In the genomic region with DNA sequence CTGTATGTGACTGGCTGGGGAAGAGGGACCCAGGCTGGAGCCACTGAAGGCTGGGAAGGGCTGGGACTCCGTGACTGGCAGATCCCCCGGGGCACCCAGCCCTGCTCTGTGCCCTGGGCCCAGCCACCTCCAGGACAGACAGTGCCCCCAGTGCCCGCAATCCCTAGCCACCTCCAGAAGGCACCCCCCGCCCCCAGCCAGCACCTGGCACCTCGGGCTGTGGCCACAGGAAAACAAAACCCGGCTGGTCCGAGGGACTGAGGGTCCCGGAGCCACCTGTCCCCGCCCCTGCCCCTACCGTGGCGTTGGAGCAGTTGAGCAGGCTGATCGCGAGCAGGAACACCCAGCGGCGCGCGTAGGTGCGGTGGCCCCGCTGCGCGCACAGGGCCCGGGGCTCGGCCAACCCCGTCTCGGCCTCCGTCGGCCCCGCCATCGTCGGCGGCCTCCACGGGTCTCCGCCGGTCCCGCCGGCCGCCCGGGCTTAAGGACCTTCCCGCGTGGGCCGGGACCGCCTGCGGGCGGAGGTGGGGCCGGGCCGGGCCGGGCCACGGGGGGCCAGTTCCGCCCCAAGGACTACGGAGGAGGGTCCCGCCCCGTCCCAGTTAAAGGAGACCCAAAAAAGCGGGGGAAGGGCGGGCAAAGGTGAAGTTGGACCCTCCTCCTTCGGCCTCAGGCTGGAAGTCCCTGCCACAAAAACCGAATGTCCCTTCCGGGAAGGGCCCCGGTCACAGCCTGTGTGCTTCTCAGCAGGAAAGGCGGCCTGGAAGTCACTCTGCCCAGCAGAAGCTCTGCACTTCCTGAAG, we compare ENCODE assay signal across 10 cellular contexts. TPM values are rescaled to one million over a fixed set of nuclear protein-coding genes. Genes with fewer than 3 reads are reported as not detected.
DNase-seq lines count a peak whose midpoint lies in the region; ATAC-seq, FAIRE-seq and TF ChIP-seq lines count a peak whose summit lies in the region.
"Had no signal": no experiment of that assay in that cellular context is flagged by ENCODE, and none has a peak within 500 bp of the region (broad histone marks: within the 10 kb centered on the region; RNA-seq: fewer than 3 reads in every experiment).

A gene (minus strand): TSS at position 457 of the 803 bp plus-strand sequence. CDS start 24 bp downstream, at position 433.

- no TSS peak for BruUV-seq in GM12878 (replicated peaks; lab: Mats Ljungman, UMichigan)
- no TSS peak for BruUV-seq in OCI-LY7 (replicated peaks; lab: Mats Ljungman, UMichigan)

- H3K27me3 ChIP-seq in GM12878 (replicated peaks in 1 of 2; ENCODE audit: control insufficient read depth in 2 of 2, insufficient read depth in 2 of 2, low read length in 1 of 2): no peaks in the 10 kb centered on the region
- no peaks in the 10 kb centered on the region for H3K27me3 ChIP-seq in MG63

- in situ Hi-C loops in GM12878 (cut with MboI): no loop called here

- H3K4me3 ChIP-seq in GM12878 (no peak within 1 kb of the TSS), skin epidermis (peak within 1 kb of the TSS; percentile 28 to 49 (median 39)), OCI-LY7 (ENCODE audit: low read depth, low read length, poor library complexity, severe bottlenecking) (no peak within 1 kb of the TSS), MG63 (no peak within 1 kb of the TSS)

- H3K27ac ChIP-seq in GM12878 (ENCODE audit: control insufficient read depth, insufficient read depth) (no peak within 1 kb of the TSS), skin epidermis (peak within 1 kb of the TSS in 20 of 21 experiments; percentile 41 to 90 (median 83)), OCI-LY7 (ENCODE audit: low read depth, low read length, poor library complexity, severe bottlenecking) (no peak within 1 kb of the TSS)

- no peaks in the 10 kb centered on the region for H3K9me2 ChIP-seq in OCI-LY7 (ENCODE audit: insufficient read depth, low read length)

- ATAC-seq in GM12878: no peak
- ATAC-seq in GM18858 (IDR thresholded peaks at IDR 0.05; ENCODE audit: unreplicated experiment): no peak

- peak; percentile 41 for TF ChIP-seq POLR2A in GM19099 (IDR thresholded peaks at IDR 0.05; ENCODE audit: extremely low read depth, insufficient read length, low read depth)
- TF ChIP-seq POLR2A in GM12878 (IDR thresholded peaks at IDR 0.05; ENCODE audit: low read depth, low read length): peak; percentile 53

- intact Hi-C loops in GM12878 (cut with micrococcal nuclease; ENCODE audit: unreplicated experiment) (no loop called here), OCI-LY7 (cut with micrococcal nuclease; ENCODE audit: unreplicated experiment) (no loop called here)
- intact Hi-C loops in activated T-helper 1 cell treated with anti-CD3 and anti-CD28 coated beads, Interleukin-12 subunit alpha, Interleukin-12 subunit beta, Interleukin-2, Interleukin-4 antibody, amounts not matched to agents 30 ng/mL and 10 ng/mL and 1 ng/mL, durations not matched to agents 14 hours and 24 hours and 36 hours (cut with micrococcal nuclease): no loop called here

- RAD21 ChIA-PET in GM12878 (lab: Charles Lee; ENCODE audit: unreplicated experiment): no interaction called here

- no peak within 1 kb of the TSS; the same call in 1 of the 2 replicates for H3K9ac ChIP-seq in GM12878 (ENCODE audit: control insufficient read depth, insufficient read depth, low read length)

- H3K9me3 Mint-ChIP-seq in activated T-helper 1 cell treated with anti-CD3 and anti-CD28 coated beads, Interleukin-12 subunit alpha, Interleukin-12 subunit beta, Interleukin-2, Interleukin-4 antibody, amounts not matched to agents 30 ng/mL and 10 ng/mL and 1 ng/mL, durations not matched to agents 14 hours and 24 hours and 36 hours: no peaks in the 10 kb centered on the region

- H3K4me1 Mint-ChIP-seq in activated T-helper 1 cell treated with anti-CD3 and anti-CD28 coated beads, Interleukin-12 subunit alpha, Interleukin-12 subunit beta, Interleukin-2, Interleukin-4 antibody, amounts not matched to agents 30 ng/mL and 10 ng/mL and 1 ng/mL, durations not matched to agents 14 hours and 24 hours and 36 hours (ENCODE audit: low read depth): no peaks in the 10 kb centered on the region

- POLR2A ChIA-PET in GM12878 (lab: Charles Lee): interaction anchor here (0.8 kb wide), 1 partner anchor 11 kb away, joined by 4 read pairs; no protein-coding TSS in a partner anchor
- POLR2A ChIA-PET in OCI-LY7 (lab: Charles Lee): no interaction called here

- H3K4me3 Mint-ChIP-seq in activated T-helper 1 cell treated with anti-CD3 and anti-CD28 coated beads, Interleukin-12 subunit alpha, Interleukin-12 subunit beta, Interleukin-2, Interleukin-4 antibody, amounts not matched to agents 30 ng/mL and 10 ng/mL and 1 ng/mL, durations not matched to agents 14 hours and 24 hours and 36 hours: no peak within 1 kb of the TSS

- H3K36me3 Mint-ChIP-seq in activated T-helper 1 cell treated with anti-CD3 and anti-CD28 coated beads, Interleukin-12 subunit alpha, Interleukin-12 subunit beta, Interleukin-2, Interleukin-4 antibody, amounts not matched to agents 30 ng/mL and 10 ng/mL and 1 ng/mL, durations not matched to agents 14 hours and 24 hours and 36 hours (ENCODE audit: low read depth): no peaks in the 10 kb centered on the region

- DNase-seq in GM12878 (ENCODE audit: low read depth, low spot score) (no peak), islet precursor cell (peak; percentile 74), OCI-LY7 (ENCODE audit: low spot score) (no peak), MG63 (no peak)
- no peak for DNase-seq in activated T-helper 1 cell treated with anti-CD3 and anti-CD28 coated beads, Interleukin-12 subunit alpha, Interleukin-12 subunit beta, Interleukin-2, Interleukin-4 antibody, amounts not matched to agents 30 ng/mL and 10 ng/mL and 1 ng/mL, durations not matched to agents 14 hours and 24 hours and 36 hours (ENCODE audit: low spot score)
- DNase-seq: NCI-H1105; stimulated activated CD4-positive, alpha-beta T cell treated with anti-CD3 and anti-CD28 coated beads, Interleukin-12 subunit alpha, Interleukin-12 subunit beta, amount 100 ng/mL, for 4 hours had no signal

- peak within 1 kb of the TSS; percentile 58 for H2AFZ ChIP-seq in GM12878 (ENCODE audit: control insufficient read depth, low read depth, low read length)
- no peak within 1 kb of the TSS for H2AFZ ChIP-seq in OCI-LY7 (ENCODE audit: low read length)

- H3K27ac Mint-ChIP-seq in activated T-helper 1 cell treated with anti-CD3 and anti-CD28 coated beads, Interleukin-12 subunit alpha, Interleukin-12 subunit beta, Interleukin-2, Interleukin-4 antibody, amounts not matched to agents 30 ng/mL and 10 ng/mL and 1 ng/mL, durations not matched to agents 14 hours and 24 hours and 36 hours: no peak within 1 kb of the TSS

- no peak for TF ChIP-seq EP300 in GM12878 (IDR thresholded peaks at IDR 0.05; ENCODE audit: borderline replicate concordance in 1 of 2, control insufficient read depth in 1 of 2, low read depth in 2 of 2, low read length in 2 of 2)

- no peaks in the 10 kb centered on the region for H3K36me3 ChIP-seq in GM12878 (ENCODE audit: control insufficient read depth in 2 of 2, insufficient read depth in 2 of 2, low read length in 1 of 2)
- H3K36me3 ChIP-seq in OCI-LY7 (ENCODE audit: insufficient read depth, low read length): no peaks in the 10 kb centered on the region
- H3K36me3 ChIP-seq in MG63: no peaks in the 10 kb centered on the region

- 33% methylated on average over 35 of the region's 59 CpGs for WGBS in GM12878 (ENCODE audit: insufficient coverage, insufficient replicate concordance, low lambda C conversion rate, missing lambda C conversion rate)

- SMC1A ChIA-PET in GM12878 (lab: Charles Lee; ENCODE audit: uncharacterized antibody, unreplicated experiment): no interaction called here

- no peak for TF ChIP-seq RAD21 in GM12878 (IDR thresholded peaks at IDR 0.05; ENCODE audit: insufficient read depth, low read depth, low read length)

- TF ChIP-seq CTCF in GM12878 (IDR thresholded peaks at IDR 0.05 in 2 of 3, conservative IDR thresholded peaks at IDR 0.05 in 1 of 3; ENCODE audit: control insufficient read depth in 2 of 3, extremely low read depth in 1 of 3, insufficient read depth in 1 of 3, low read depth in 3 of 3, low read length in 3 of 3) (no peak), OCI-LY7 (conservative IDR thresholded peaks at IDR 0.05; ENCODE audit: low read length) (no peak)

- H3K4me1 ChIP-seq in GM12878 (ENCODE audit: control insufficient read depth, insufficient read depth, low read length) (peaks cover 12% of the 10 kb centered on the region), OCI-LY7 (ENCODE audit: insufficient read depth, low read length, poor library complexity, severe bottlenecking) (no peaks in the 10 kb centered on the region)

- H3K4me2 ChIP-seq in GM12878 (ENCODE audit: control insufficient read depth, insufficient read depth) (peak within 1 kb of the TSS; percentile 49; the same call in 1 of the 2 replicates), OCI-LY7 (ENCODE audit: low read length) (no peak within 1 kb of the TSS)

- peaks cover 14% of the 10 kb centered on the region for H3K27me3 Mint-ChIP-seq in activated T-helper 1 cell treated with anti-CD3 and anti-CD28 coated beads, Interleukin-12 subunit alpha, Interleukin-12 subunit beta, Interleukin-2, Interleukin-4 antibody, amounts not matched to agents 30 ng/mL and 10 ng/mL and 1 ng/mL, durations not matched to agents 14 hours and 24 hours and 36 hours (ENCODE audit: insufficient read depth)

- CTCF ChIA-PET in GM12878 (lab: Yijun Ruan, JAX): no interaction called here
- CTCF ChIA-PET in OCI-LY7 (lab: Charles Lee; ENCODE audit: unreplicated experiment): no interaction called here

- no peaks in the 10 kb centered on the region for H3K79me2 ChIP-seq in GM12878 (ENCODE audit: control insufficient read depth, insufficient read depth, low read length)
- H3K79me2 ChIP-seq in OCI-LY7 (ENCODE audit: insufficient read depth, low read depth, low read length): no peaks in the 10 kb centered on the region

- H4K20me1 ChIP-seq in GM12878 (ENCODE audit: control insufficient read depth, insufficient read depth) (no peaks in the 10 kb centered on the region), OCI-LY7 (ENCODE audit: insufficient read depth, low read length) (no peaks in the 10 kb centered on the region)

- H3K9me3 ChIP-seq in GM12878 (replicated peaks; ENCODE audit: control insufficient read depth, insufficient read depth, low read length): no peaks in the 10 kb centered on the region
- no peaks in the 10 kb centered on the region for H3K9me3 ChIP-seq in OCI-LY7 (ENCODE audit: low read length)
- H3K9me3 ChIP-seq in MG63: no peaks in the 10 kb centered on the region

- no peak for FAIRE-seq in GM12878 (lab: Jason Lieb, UNC)

RNA-seq across cellular contexts. Expression of the gene that starts here (rescaled TPM):
- total RNA-seq in GM12878 (2013; cell fraction: nucleolus; rRNA removed): not detected in 2 replicates
- total RNA-seq in GM12878 (2014; rRNA removed): 0.17 and 0.22 TPM in 2 replicates
- not detected in 2 replicates for total RNA-seq in GM12878 (2014; rRNA removed; fragmentation: Illumina TruSeq; extraction: Trizol)
- 0.74 and 0.85 TPM in 2 replicates for total RNA-seq in GM12878 (2021)
- polyA plus RNA-seq in GM12878 (2011; ENCODE audit: low read depth): not detected
- not detected in 2 replicates for polyA plus RNA-seq in GM12878 (2011; rRNA removed)
- not detected in 2 replicates for polyA plus RNA-seq in GM12878 (2011; cell fraction: cytosol; rRNA removed)
- polyA plus RNA-seq in GM12878 (2011; cell fraction: nucleus; rRNA removed): not detected in 2 replicates
- polyA plus RNA-seq in GM12878 (2012): 0.60 and 0.62 TPM in 2 replicates
- 0.09 TPM in 1 of 2 replicates, not detected in the other for polyA plus RNA-seq in GM12878 (2014; fragmentation: Illumina TruSeq; extraction: Trizol)
- not detected for polyA plus RNA-seq in GM12878 (2014; fragmentation: Nextera tagmentation; extraction: Ambion mirVana)
- 0.09 and 0.24 TPM in 2 replicates for polyA plus RNA-seq in GM12878 (2014; rRNA removed)
- polyA plus RNA-seq in GM12878 (2016; fragmentation: Nextera tagmentation; extraction: Ambion mirVana): under 1 TPM; 0.14 to 0.19 TPM
- not detected in 2 replicates for polyA minus RNA-seq in GM12878 (2011; rRNA and poly(A)+ RNA removed)
- not detected in 2 replicates for polyA minus RNA-seq in GM12878 (2011; cell fraction: cytosol; rRNA and poly(A)+ RNA removed)
- not detected in 2 replicates for polyA minus RNA-seq in GM12878 (2011; cell fraction: nucleus; rRNA and poly(A)+ RNA removed)
- not detected in 2 replicates for total RNA-seq in OCI-LY7 (2014; rRNA removed; shearing (Covaris generic))
- not detected in 2 replicates for total RNA-seq in OCI-LY7 (2022)
- 0.81 and 0.88 TPM in 2 replicates for total RNA-seq in activated T-helper 1 cell treated with anti-CD3 and anti-CD28 coated beads, Interleukin-12 subunit alpha, Interleukin-12 subunit beta, Interleukin-2, Interleukin-4 antibody, amounts not matched to agents 30 ng/mL and 10 ng/mL and 1 ng/mL, durations not matched to agents 14 hours and 24 hours and 36 hours
- 0.49 TPM in 1 of 2 replicates, not detected in the other for total RNA-seq in MG63 (2014; rRNA removed; shearing (Covaris generic); ENCODE audit: low replicate concordance)

Comparison
In these comparisons a context has a peak if more than half of its experiments do, and no peak if none do; other contexts are left out.
1. H3K27ac ChIP-seq: peak in skin epidermis (20 of 21); none in GM12878 (single experiment) and OCI-LY7 (single experiment).
2. H3K4me3 ChIP-seq: peak in skin epidermis (7 of 7); none in GM12878 (single experiment), OCI-LY7 (single experiment) and MG63 (single experiment).